In genomic region chr9:27476870-27477269, GRCh38 we compare ENCODE assay signal across 37 cellular contexts. TPM values are rescaled to one million over a fixed set of nuclear protein-coding genes. Genes with fewer than 3 reads are reported as not detected.
"Had no signal": no experiment of that assay in that cellular context is flagged by ENCODE, and none has a peak within 500 bp of the region (broad histone marks: within the 10 kb centered on the region; RNA-seq: fewer than 3 reads in every experiment).

No MANE protein-coding gene starts in this region.

- H3K27me3 Mint-ChIP-seq: activated B cell treated with CpG ODN at 0.5 μM for 24 hours; activated CD4-positive, alpha-beta T cell treated with anti-CD3 and anti-CD28 coated beads, Interleukin-2, amount 10 ng/mL, durations not matched to agents 24 days and 14 days; activated CD8-positive, alpha-beta T cell treated with anti-CD3 and anti-CD28 coated beads for 36 hours; activated naive CD4-positive, alpha-beta T cell treated with anti-CD3 and anti-CD28 coated beads, Interleukin-2, amount 50 U/mL, for 24 hours; activated naive CD8-positive, alpha-beta T cell treated with anti-CD3 and anti-CD28 coated beads, Interleukin-2, amount 10 ng/mL, durations not matched to agents 7 days and 5 days; activated T-helper 17 cell treated with anti-CD3 and anti-CD28 coated beads, Interleukin-2, amount 50 U/mL, for 72 hours had no signal

- H3K4me1 Mint-ChIP-seq: activated CD4-positive, alpha-beta T cell treated with anti-CD3 and anti-CD28 coated beads, Interleukin-2, amount 10 ng/mL, durations not matched to agents 24 days and 14 days; activated naive CD4-positive, alpha-beta T cell treated with anti-CD3 and anti-CD28 coated beads, Interleukin-2, amount 50 U/mL, for 24 hours; activated T-helper 17 cell treated with anti-CD3 and anti-CD28 coated beads, Interleukin-2, amount 50 U/mL, for 72 hours had no signal

- ATAC-seq: activated CD8-positive, alpha-beta T cell treated with anti-CD3 and anti-CD28 coated beads for 36 hours; activated T-cell treated with anti-CD3 and anti-CD28 coated beads, Interleukin-2, amount 50 U/mL, for 72 hours; activated T-helper 17 cell treated with anti-CD3 and anti-CD28 coated beads, Interleukin-2, amount 50 U/mL, for 72 hours; PC-3 had no signal

- H3K4me1 ChIP-seq: SJSA1 had no signal

- H3K9ac ChIP-seq: KMS-11, SK-N-SH had no signal

- H3K4me2 ChIP-seq: KMS-11, SK-N-SH had no signal

- DNase-seq: activated B cell treated with CpG ODN at 0.5 μM for 24 hours; activated CD4-positive, alpha-beta T cell treated with anti-CD3 and anti-CD28 coated beads, Interleukin-2, amount 10 ng/mL, durations not matched to agents 24 days and 14 days; activated CD4-positive, alpha-beta T cell treated with anti-CD3 and anti-CD28 coated beads, Interleukin-2, amount 50 U/mL, for 4 hours; activated CD8-positive, alpha-beta T cell treated with anti-CD3 and anti-CD28 coated beads for 36 hours; activated effector memory CD4-positive, alpha-beta T cell treated with anti-CD3 and anti-CD28 coated beads, Interleukin-2, amount 50 U/mL, for 16 hours; activated naive CD4-positive, alpha-beta T cell treated with Interleukin-2 at 50 U/mL for 16 hours; activated naive CD8-positive, alpha-beta T cell treated with anti-CD3 and anti-CD28 coated beads, Interleukin-2, amount 10 ng/mL, durations not matched to agents 7 days and 5 days; activated T-cell treated with anti-CD3 and anti-CD28 coated beads, Interleukin-2, amount 50 U/mL, for 1 hour; activated T-cell treated with anti-CD3 and anti-CD28 coated beads, Interleukin-2, amount 50 U/mL, for 72 hours; amygdala; MM.1S; MV-4-11; NCI-H1092 treated with DMSO at 0.1 percent for 48 hours; NCI-H1417 treated with DMSO at 0.1 percent for 48 hours; NCI-H187 treated with DMSO at 0.1 percent for 48 hours; NCI-H2081; NCI-H2171 treated with DMSO at 0.1 percent for 48 hours; NCI-H345; NCI-H510A; NCI-H748 treated with DMSO at 0.1 percent for 48 hours; NK-92 treated with Interleukin-12 subunit alpha and Interleukin-12 subunit beta, amount 100 ng/mL, for 24 hours; PC-3; Peyer's patch; RPMI8226; SHP77 treated with DMSO at 0.1 percent for 48 hours; SK-N-SH had no signal

- H3K27me3 ChIP-seq: ascending aorta, cardiac muscle cell, Peyer's patch, SJSA1 had no signal

- H3K27ac Mint-ChIP-seq: activated B cell treated with CpG ODN at 0.5 μM for 24 hours; activated CD4-positive, alpha-beta T cell treated with anti-CD3 and anti-CD28 coated beads, Interleukin-2, amount 10 ng/mL, durations not matched to agents 24 days and 14 days; activated CD8-positive, alpha-beta T cell treated with anti-CD3 and anti-CD28 coated beads for 36 hours; activated naive CD4-positive, alpha-beta T cell treated with anti-CD3 and anti-CD28 coated beads, Interleukin-2, amount 50 U/mL, for 24 hours; activated naive CD8-positive, alpha-beta T cell treated with anti-CD3 and anti-CD28 coated beads, Interleukin-2, amount 10 ng/mL, durations not matched to agents 7 days and 5 days; activated T-helper 17 cell treated with anti-CD3 and anti-CD28 coated beads, Interleukin-2, amount 50 U/mL, for 72 hours; T-helper 1 cell treated with Interleukin-12 subunit alpha and Interleukin-12 subunit beta and Interleukin-4 antibody, amounts not matched to agents 30 μg/mL and 1 μg/mL, for 36 hours; T-helper 2 cell treated with Interferon-gamma antibody and Interleukin-4, amounts not matched to agents 5 μg/mL and 100 μg/mL, for 36 hours had no signal

- H3K4me3 ChIP-seq: ascending aorta, cardiac muscle cell, Peyer's patch, SJSA1 had no signal

- H3K4me3 Mint-ChIP-seq: activated B cell treated with CpG ODN at 0.5 μM for 24 hours; activated CD4-positive, alpha-beta T cell treated with anti-CD3 and anti-CD28 coated beads, Interleukin-2, amount 10 ng/mL, durations not matched to agents 24 days and 14 days; activated CD8-positive, alpha-beta T cell treated with anti-CD3 and anti-CD28 coated beads for 36 hours; activated naive CD4-positive, alpha-beta T cell treated with anti-CD3 and anti-CD28 coated beads, Interleukin-2, amount 50 U/mL, for 24 hours; activated naive CD8-positive, alpha-beta T cell treated with anti-CD3 and anti-CD28 coated beads, Interleukin-2, amount 10 ng/mL, durations not matched to agents 7 days and 5 days; activated T-cell treated with anti-CD3 and anti-CD28 coated beads, Interleukin-2, amount 50 U/mL, for 72 hours; activated T-helper 17 cell treated with anti-CD3 and anti-CD28 coated beads, Interleukin-2, amount 50 U/mL, for 72 hours; T-helper 1 cell treated with Interleukin-12 subunit alpha and Interleukin-12 subunit beta and Interleukin-4 antibody, amounts not matched to agents 30 μg/mL and 1 μg/mL, for 36 hours; T-helper 2 cell treated with Interferon-gamma antibody and Interleukin-4, amounts not matched to agents 5 μg/mL and 100 μg/mL, for 36 hours had no signal

- H3K27ac ChIP-seq: ascending aorta, cardiac muscle cell, KMS-11, SJSA1 had no signal

RNA-seq across cellular contexts. Expression of gene IFNK, which starts 47.2 kb away (rescaled TPM):
- total RNA-seq: activated B cell treated with CpG ODN at 0.5 μM for 24 hours; activated CD4-positive, alpha-beta T cell treated with anti-CD3 and anti-CD28 coated beads, Interleukin-2, amount 10 ng/mL, durations not matched to agents 24 days and 14 days; activated CD8-positive, alpha-beta memory T cell treated with anti-CD3 and anti-CD28 coated beads for 36 hours; activated CD8-positive, alpha-beta T cell treated with anti-CD3 and anti-CD28 coated beads for 36 hours; activated naive CD8-positive, alpha-beta T cell treated with anti-CD3 and anti-CD28 coated beads, Interleukin-2, amount 10 ng/mL, durations not matched to agents 7 days and 5 days; activated T-cell treated with anti-CD3 and anti-CD28 coated beads, Interleukin-2, amount 50 U/mL, for 72 hours; activated T-helper 17 cell treated with anti-CD3 and anti-CD28 coated beads, Interleukin-2, amount 50 U/mL, for 72 hours; ascending aorta; cardiac muscle cell; LHCN-M2; PC-3; Peyer's patch; SJSA1 had no signal
- polyA plus RNA-seq: adipose tissue, cardiac muscle cell, SK-N-SH had no signal

RNA-seq across cellular contexts. Expression of gene MOB3B, which starts 52.7 kb away (rescaled TPM):
- total RNA-seq: SJSA1 had no signal
